In the genomic region with DNA sequence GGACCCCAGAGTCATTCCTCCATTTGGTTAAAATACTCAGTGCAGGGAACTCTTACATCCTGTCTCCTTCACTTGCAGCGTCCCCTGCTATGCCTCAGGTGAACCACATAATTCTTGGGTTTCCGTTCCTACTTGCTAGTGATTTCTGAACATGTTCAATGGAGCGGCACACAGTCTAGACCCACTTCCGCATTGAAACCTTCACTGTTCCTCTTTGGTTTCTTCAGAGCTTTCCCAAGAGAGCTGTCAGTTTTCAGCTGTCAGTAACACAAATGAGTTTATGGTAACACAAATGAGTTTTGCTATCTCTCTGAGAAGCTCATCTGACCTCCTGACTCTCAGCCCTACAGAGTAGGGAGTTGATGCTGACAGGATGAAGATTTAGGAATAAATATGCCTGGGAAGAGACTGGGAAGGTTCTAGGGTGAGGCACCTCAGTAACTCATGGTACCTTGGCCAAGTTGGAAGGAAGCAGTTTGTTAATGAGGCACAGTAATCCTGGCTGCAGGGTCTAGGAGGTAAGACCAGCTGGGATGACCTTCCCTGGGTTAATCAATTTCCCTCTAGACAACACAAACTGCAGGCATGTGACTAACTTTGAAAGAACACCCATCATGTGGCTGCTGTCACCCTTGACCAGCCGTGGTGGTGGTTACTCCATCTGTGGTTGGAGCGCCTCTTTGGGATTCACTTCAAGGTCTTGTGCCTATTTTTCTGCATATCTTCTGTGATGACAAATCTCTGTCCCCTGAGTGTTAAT, we compare ENCODE assay signal across 8 cellular contexts. TPM values are rescaled to one million over a fixed set of nuclear protein-coding genes. Genes with fewer than 3 reads are reported as not detected.
DNase-seq lines count a peak whose midpoint lies in the region; ATAC-seq and TF ChIP-seq lines count a peak whose summit lies in the region.

No MANE protein-coding gene starts in this region.

- 78 to 90% methylated on average over 6 of the region's 6 CpGs for WGBS in testis, 2 donors

- H3K9me3 ChIP-seq in Peyer's patch (no peaks in the 10 kb centered on the region), mucosa of rectum (ENCODE audit: control insufficient read depth in 2 of 2, low read length in 2 of 2) (no peaks in the 10 kb centered on the region), testis (no peaks in the 10 kb centered on the region)

- H3K9ac ChIP-seq in mucosa of rectum (ENCODE audit: low read depth in 1 of 2, low read length in 2 of 2): peak overlapping the region in 1 of 2 donors; percentile 43

- H3K27me3 ChIP-seq in Peyer's patch: no peaks in the 10 kb centered on the region
- no peaks in the 10 kb centered on the region for H3K27me3 ChIP-seq in mucosa of rectum (ENCODE audit: control insufficient read depth in 2 of 2, insufficient read depth in 2 of 2, low read length in 2 of 2)
- no peaks in the 10 kb centered on the region for H3K27me3 ChIP-seq in testis

- H3K4me1 ChIP-seq in Peyer's patch (peaks cover 0 to 36% (median 22%) of the 10 kb centered on the region in 4 donors), mucosa of rectum (ENCODE audit: control insufficient read depth in 2 of 2, insufficient read depth in 2 of 2, low read length in 2 of 2) (peaks cover 19 to 30% of the 10 kb centered on the region in 2 donors), testis (peaks cover 9% of the 10 kb centered on the region)

- peak overlapping the region; percentile 3 to 78 (median 36) for H3K27ac ChIP-seq in Peyer's patch
- peak overlapping the region; percentile 43 to 64 for H3K27ac ChIP-seq in mucosa of rectum (ENCODE audit: low read depth in 2 of 2, low read length in 2 of 2)
- H3K27ac ChIP-seq in testis: no peak overlapping the region

- H3K36me3 ChIP-seq in Peyer's patch (peaks cover 0 to 35% (median 0%) of the 10 kb centered on the region in 3 donors), mucosa of rectum (ENCODE audit: control insufficient read depth in 2 of 2, insufficient read depth in 2 of 2, low read length in 2 of 2) (peaks cover 25 to 30% of the 10 kb centered on the region in 2 donors), testis (ENCODE audit: low read depth, missing control alignments) (no peaks in the 10 kb centered on the region)

- H3K4me3 ChIP-seq in Peyer's patch: no peak overlapping the region
- H3K4me3 ChIP-seq in mucosa of rectum (ENCODE audit: low read length in 2 of 2): peak overlapping the region; percentile 12 to 41
- no peak overlapping the region for H3K4me3 ChIP-seq in testis

- TF ChIP-seq CTCF in Peyer's patch (IDR thresholded peaks at IDR 0.05): no peak
- TF ChIP-seq CTCF in testis (IDR thresholded peaks at IDR 0.05): no peak

- ATAC-seq in GM19023 (IDR thresholded peaks at IDR 0.05; ENCODE audit: unreplicated experiment) (peak; percentile 73), HG02938 (IDR thresholded peaks at IDR 0.05; ENCODE audit: unreplicated experiment) (peak; percentile 79)

- DNase-seq in Peyer's patch (peak in 2 of 3 donors; percentile 77 to 87), mucosa of gallbladder (ENCODE audit: low spot score) (no peak), AG08396 (ENCODE audit: low spot score) (no peak), testis (no peak), NCI-H526 (lab: John Stamatoyannopoulos, UW) (no peak)

- intact Hi-C loops in testis (cut with DNase I; ENCODE audit: low total_unique reads): no loop called here

- no peak for TF ChIP-seq POLR2A in Peyer's patch (IDR thresholded peaks at IDR 0.05)
- no peak for TF ChIP-seq POLR2A in testis (IDR thresholded peaks at IDR 0.05)

RNA-seq across cellular contexts. Expression of a gene that starts 5.4 kb away (rescaled TPM):
- total RNA-seq in Peyer's patch (10 to 100 TPM; 23.1 to 62.2 (median 46.9) TPM), mucosa of gallbladder (41.3 TPM), testis (10 to 100 TPM; 33.1 to 34.6 TPM)
- polyA plus RNA-seq in testis (ENCODE audit: insufficient read depth, low read depth, low replicate concordance): 20.0 TPM

RNA-seq across cellular contexts. Expression of a gene that starts 9.7 kb away (rescaled TPM):
- total RNA-seq in Peyer's patch: not detected
- total RNA-seq in mucosa of gallbladder: not detected
- 10 to 100 TPM in 1 of 2 donors, 1 to 10 TPM in 1; 6.4 to 12.3 TPM for total RNA-seq in testis
- 28.2 TPM for polyA plus RNA-seq in testis (ENCODE audit: insufficient read depth, low read depth, low replicate concordance)

RNA-seq across cellular contexts. Expression of a gene that starts 20.2 kb away (rescaled TPM):
- total RNA-seq in Peyer's patch (10 to 100 TPM; 21.5 to 49.7 (median 32.5) TPM), mucosa of gallbladder (118 TPM), testis (100 to 1,000 TPM; 191 to 234 TPM)
- polyA plus RNA-seq in testis (ENCODE audit: insufficient read depth, low read depth, low replicate concordance): 124 TPM

RNA-seq across cellular contexts. Expression of a gene that starts 39.7 kb away (rescaled TPM):
- total RNA-seq in Peyer's patch (10 to 100 TPM; 62.7 to 75.2 (median 68.0) TPM), mucosa of gallbladder (48.0 TPM), testis (10 to 100 TPM in 1 of 2 donors, 1 to 10 TPM in 1; 7.9 to 10.0 TPM)
- polyA plus RNA-seq in testis (ENCODE audit: insufficient read depth, low read depth, low replicate concordance): 39.3 TPM

RNA-seq across cellular contexts. Expression of a gene that starts 47.5 kb away (rescaled TPM):
- total RNA-seq in Peyer's patch: 100 to 1,000 TPM in 3 of 4 donors, 10 to 100 TPM in 1; 87.5 to 147 (median 113) TPM
- 98.3 TPM for total RNA-seq in mucosa of gallbladder
- total RNA-seq in testis: 100 to 1,000 TPM; 115 to 140 TPM
- 137 TPM for polyA plus RNA-seq in testis (ENCODE audit: insufficient read depth, low read depth, low replicate concordance)

Comparison
In these comparisons a context has a peak if more than half of its experiments do, and no peak if none do; other contexts are left out.
1. DNase-seq: peak in Peyer's patch (2 of 3); none in mucosa of gallbladder (single experiment), AG08396 (single experiment), testis (single experiment) and NCI-H526 (0 of 2).
2. H3K27ac ChIP-seq: peak in Peyer's patch (4 of 4) and mucosa of rectum (2 of 2); none in testis (0 of 2).
3. H3K4me3 ChIP-seq: peak in mucosa of rectum (2 of 2); none in Peyer's patch (0 of 4) and testis (0 of 2).